Comparison of ENCODE assay signal across 2 cellular contexts in genomic region chr2:190490502-190490901, GRCh38.
A peak's percentile ranks its signal among the peaks of the same experiment; 100 is the strongest.
TF ChIP-seq lines count a peak whose summit lies in the region.

No MANE protein-coding gene starts in this region.

TF ChIP-seq in HepG2, 621 proteins besides CTCF, POLR2A, EP300 and RAD21:
- peak; percentile 31 to 64; a peak in 2 of 4 replicates for TF ChIP-seq MAFK (conservative IDR thresholded peaks at IDR 0.05 in 1 of 2, IDR thresholded peaks at IDR 0.05 in 1 of 2; ENCODE audit: low read length in 2 of 2)
- TF ChIP-seq MAFF (IDR thresholded peaks at IDR 0.05; ENCODE audit: low read depth, low read length): peak; percentile 60; the same call in 1 of the 2 replicates
- no peak for TF ChIP-seq ZNF678 (CRISPR knock-in tag; IDR thresholded peaks at IDR 0.05)

TF ChIP-seq in IMR-90, 13 proteins besides CTCF, POLR2A, EP300 and RAD21:
- peak; percentile 28 for TF ChIP-seq MAFK (IDR thresholded peaks at IDR 0.05; ENCODE audit: low read depth, low read length)
- no peak for TF ChIP-seq ELK1 (IDR thresholded peaks at IDR 0.05; ENCODE audit: borderline replicate concordance, low read depth, low read length)
